Comparison of ENCODE assay signal across 8 cellular contexts in the genomic region with DNA sequence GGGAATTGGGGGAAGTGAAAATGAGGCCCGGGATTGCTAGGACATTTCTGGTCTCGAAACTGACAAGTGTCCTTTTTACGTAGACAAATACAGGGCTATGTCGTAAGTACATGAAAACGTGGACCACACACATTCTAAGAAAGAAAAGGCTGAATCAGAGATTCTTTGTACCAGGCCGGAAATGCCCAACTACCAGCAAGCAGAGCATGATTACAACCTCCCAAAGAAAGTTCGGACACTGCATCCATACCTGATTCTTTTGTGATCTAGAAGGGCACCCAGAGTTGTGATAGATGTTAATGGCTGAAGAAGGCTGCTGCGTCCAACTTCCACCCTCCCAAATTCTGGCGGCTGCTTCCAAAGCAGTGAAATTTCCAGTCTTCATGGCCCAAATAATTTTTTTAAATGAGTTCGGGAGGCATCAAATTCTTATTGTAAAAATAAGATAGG. TPM values are rescaled to one million over a fixed set of nuclear protein-coding genes. Genes with fewer than 3 reads are reported as not detected.
DNase-seq lines count a peak whose midpoint lies in the region; ATAC-seq and TF ChIP-seq lines count a peak whose summit lies in the region.

No MANE protein-coding gene starts in this region.

- DNase-seq in Caki2 (ENCODE audit: low read depth) (peak; percentile 40), Panc1 (ENCODE audit: low read depth, low spot score) (no peak), endodermal cell (peak; percentile 53), natural killer cell (no peak), cortex of kidney (lab: John Stamatoyannopoulos, UW) (no peak)
- no peak for DNase-seq in effector CD4-positive, alpha-beta T cell

- H3K27me3 Mint-ChIP-seq in endodermal cell (ENCODE audit: insufficient read depth) (peaks cover 2% of the 10 kb centered on the region), natural killer cell (ENCODE audit: low read depth in 2 of 2) (peaks cover 9 to 16% of the 10 kb centered on the region in 2 donors)

- 15 to 18% methylated on average over 6 to 10 of the region's 10 CpGs for WGBS in endodermal cell (ENCODE audit: insufficient coverage in 1 of 2, insufficient read length in 1 of 2), 2 experiments

- H3K36me3 Mint-ChIP-seq in endodermal cell (ENCODE audit: low read depth): no peaks in the 10 kb centered on the region
- H3K36me3 Mint-ChIP-seq in natural killer cell: no peaks in the 10 kb centered on the region

- H3K4me3 Mint-ChIP-seq in endodermal cell (peak overlapping the region; percentile 76), natural killer cell (peak overlapping the region; percentile 95)

- H3K36me3 ChIP-seq in Panc1 (ENCODE audit: control insufficient read depth, insufficient read depth, low read length): no peaks in the 10 kb centered on the region; the same call in 1 of the 2 replicates
- no peaks in the 10 kb centered on the region for H3K36me3 ChIP-seq in endodermal cell (ENCODE audit: control insufficient read depth, insufficient read depth, low read length)

- peak overlapping the region; percentile 77 for H3K27ac ChIP-seq in Panc1 (ENCODE audit: low read length)
- H3K27ac ChIP-seq in endodermal cell (ENCODE audit: low read depth, low read length): peak overlapping the region; percentile 84

- BruUV-seq in Panc1 (replicated peaks; lab: Mats Ljungman, UMichigan): no TSS peak

- CTCF ChIA-PET in Panc1 (lab: Charles Lee): interaction anchor here (0.6 kb wide), 1 partner anchor 229 kb away, joined by 4 read pairs; no protein-coding TSS in a partner anchor

- POLR2A ChIA-PET in Panc1 (lab: Charles Lee): interaction anchor here (0.7 kb wide), 1 partner anchor 138 kb away, joined by 3 read pairs; no protein-coding TSS in a partner anchor

- H3K9me3 Mint-ChIP-seq in endodermal cell (no peaks in the 10 kb centered on the region), natural killer cell (no peaks in the 10 kb centered on the region)

- H3K4me1 Mint-ChIP-seq in endodermal cell (peaks cover 33% of the 10 kb centered on the region), natural killer cell (peaks cover 0 to 10% of the 10 kb centered on the region in 2 donors)

- peak overlapping the region; percentile 73 for H3K27ac Mint-ChIP-seq in endodermal cell
- peak overlapping the region; percentile 54 to 74 for H3K27ac Mint-ChIP-seq in natural killer cell

- in situ Hi-C loops in Caki2 (cut with HindIII; ENCODE audit: low pct_unique_long_range_greater_than_20kb, low sequenced_read_pairs): no loop called here
- in situ Hi-C loops in Panc1 (cut with HindIII; ENCODE audit: low pct_unique_long_range_greater_than_20kb, low sequenced_read_pairs): no loop called here

- intact Hi-C loops in Panc1 (cut with micrococcal nuclease; ENCODE audit: unreplicated experiment): loop anchor here (10.0 kb wide), 1 partner anchor 483 kb away; no protein-coding TSS in a partner anchor
- intact Hi-C loops in natural killer cell (cut with micrococcal nuclease): loop anchor here (5.0 to 10.0 kb wide), 2 partner anchors 145 to 167 kb away; no protein-coding TSS in a partner anchor

- H3K9me3 ChIP-seq in Panc1 (ENCODE audit: control insufficient read depth, insufficient read depth, low read depth, low read length) (no peaks in the 10 kb centered on the region), endodermal cell (ENCODE audit: control insufficient read depth, low read length) (no peaks in the 10 kb centered on the region)

- ATAC-seq in Panc1 (no peak), natural killer cell (no peak), HG03460 (IDR thresholded peaks at IDR 0.05; ENCODE audit: unreplicated experiment) (no peak), HG03196 (IDR thresholded peaks at IDR 0.05; ENCODE audit: unreplicated experiment) (no peak)

- H3K4me1 ChIP-seq in Panc1 (ENCODE audit: control insufficient read depth, insufficient read depth, low read length) (peaks cover 12% of the 10 kb centered on the region), endodermal cell (ENCODE audit: control insufficient read depth, insufficient read depth, low read length) (peaks cover 4% of the 10 kb centered on the region)

- TF ChIP-seq CTCF in Panc1 (IDR thresholded peaks at IDR 0.05) (no peak), endodermal cell (conservative IDR thresholded peaks at IDR 0.05) (no peak), natural killer cell (IDR thresholded peaks at IDR 0.05) (no peak)

- H3K27me3 ChIP-seq in Panc1 (ENCODE audit: control insufficient read depth, insufficient read depth, low read length) (peaks cover 8% of the 10 kb centered on the region; the same call in 1 of the 2 replicates), endodermal cell (ENCODE audit: control insufficient read depth, insufficient read depth, low read length, poor library complexity, severe bottlenecking) (no peaks in the 10 kb centered on the region)

- peak overlapping the region; percentile 84 for H3K9ac ChIP-seq in endodermal cell (ENCODE audit: extremely low read depth, low read length, poor library complexity, severe bottlenecking)

- H3K4me3 ChIP-seq in Panc1 (ENCODE audit: low read depth in 2 of 2, low read length in 2 of 2) (peak overlapping the region; percentile 69 to 74), endodermal cell (ENCODE audit: low read length) (peak overlapping the region; percentile 99)

RNA-seq across cellular contexts. Expression of a gene that starts 1.7 kb away (rescaled TPM):
- 72.6 and 79.7 TPM in 2 replicates for total RNA-seq in Caki2 (2014; rRNA removed; shearing (Covaris generic); ENCODE audit: low replicate concordance)
- total RNA-seq in Panc1 (2021; ENCODE audit: unreplicated experiment): 67.0 TPM
- 34.3 TPM for polyA plus RNA-seq in Panc1 (2012; ENCODE audit: insufficient read length)
- 100 to 1,000 TPM in 1 of 2 donors, 10 to 100 TPM in 1; 90.7 to 124 TPM for total RNA-seq in endodermal cell
- 63.0 TPM for polyA plus RNA-seq in endodermal cell (2013, experiment 1 of 2)
- 69.2 TPM for polyA plus RNA-seq in endodermal cell (2013, experiment 2 of 2)
- 100 to 1,000 TPM; 111 to 167 (median 132) TPM for total RNA-seq in natural killer cell

Comparison
In these comparisons a context has a peak if more than half of its experiments do, and no peak if none do; other contexts are left out.
1. DNase-seq: peak in Caki2 (single experiment) and endodermal cell (single experiment); none in Panc1 (single experiment), natural killer cell (single experiment), effector CD4-positive, alpha-beta T cell (single experiment) and cortex of kidney (single experiment).